Comparison of ENCODE assay signal across 11 cellular contexts in the genomic region with DNA sequence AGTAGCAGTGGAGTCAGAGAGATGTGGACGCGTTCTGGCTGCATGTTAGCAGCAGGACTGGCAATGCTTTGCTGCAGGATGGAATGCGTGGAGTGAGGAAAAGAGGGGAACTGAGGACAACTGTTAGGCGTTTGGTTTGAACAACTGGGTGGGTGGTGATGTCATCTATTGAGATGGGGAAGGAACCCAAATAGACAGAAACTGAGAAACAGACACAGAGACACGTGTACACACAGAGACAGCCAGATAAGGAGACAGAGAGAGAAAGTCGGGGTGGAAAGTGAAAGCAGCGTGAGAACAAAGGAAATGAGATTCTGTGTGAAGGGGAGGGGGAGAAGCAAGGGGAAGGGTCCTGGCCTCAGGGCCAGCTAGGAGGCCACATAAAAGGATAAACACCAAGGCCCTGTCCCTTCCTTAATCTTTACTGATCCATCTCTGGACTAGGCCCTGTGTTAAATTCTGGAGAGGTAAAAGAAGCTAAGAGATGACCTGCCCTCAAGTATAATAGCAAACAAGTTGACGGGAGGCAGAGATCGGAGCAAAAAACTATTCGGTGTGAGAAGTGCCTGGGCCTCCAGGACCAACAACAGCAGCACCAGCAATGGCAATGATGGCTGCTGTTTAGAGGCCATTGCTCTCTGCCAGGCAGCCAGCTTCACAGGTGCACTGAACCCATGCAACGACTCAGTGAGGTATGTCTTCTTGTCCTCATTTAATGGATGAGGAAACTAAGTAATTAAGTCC. TPM values are rescaled to one million over a fixed set of nuclear protein-coding genes. Genes with fewer than 3 reads are reported as not detected.
DNase-seq lines count a peak whose midpoint lies in the region; ATAC-seq, FAIRE-seq and TF ChIP-seq lines count a peak whose summit lies in the region.
"Had no signal": no experiment of that assay in that cellular context is flagged by ENCODE, and none has a peak within 500 bp of the region (broad histone marks: within the 10 kb centered on the region; RNA-seq: fewer than 3 reads in every experiment).

No MANE protein-coding gene starts in this region.

- H4K20me1 ChIP-seq in K562 (replicated peaks; ENCODE audit: control insufficient read depth, insufficient read depth, low read length) = peaks cover 4% of the 10 kb centered on the region; the same call in 1 of the 2 replicates

- H3K4me1 ChIP-seq in K562 (replicated peaks in 1 of 2; ENCODE audit: control insufficient read depth in 2 of 2, insufficient read depth in 2 of 2, low read length in 2 of 2) = no peaks in the 10 kb centered on the region
- H3K4me1 ChIP-seq: uterus had no signal

- H3K36me3 Mint-ChIP-seq in activated T-cell treated with anti-CD3 and anti-CD28 coated beads, Interleukin-2, amount 50 U/mL, for 4 hours (ENCODE audit: insufficient read depth) = no peaks in the 10 kb centered on the region
- H3K36me3 Mint-ChIP-seq in stimulated activated effector memory CD8-positive, alpha-beta T cell treated with anti-CD3 and anti-CD28 coated beads, Interleukin-12 subunit alpha, Interleukin-12 subunit beta, amount 100 ng/mL, for 72 hours = no peaks in the 10 kb centered on the region
- H3K36me3 Mint-ChIP-seq in mesothelial cell of epicardium = no peaks in the 10 kb centered on the region

- H3K27me3 Mint-ChIP-seq in activated T-cell treated with anti-CD3 and anti-CD28 coated beads, Interleukin-2, amount 50 U/mL, for 4 hours (ENCODE audit: low read depth) = peaks cover 2% of the 10 kb centered on the region
- peaks cover 62% of the 10 kb centered on the region for H3K27me3 Mint-ChIP-seq in mesothelial cell of epicardium (ENCODE audit: low read depth)

- peak overlapping the region; percentile 54 for H3K4me3 Mint-ChIP-seq in activated T-cell treated with anti-CD3 and anti-CD28 coated beads, Interleukin-2, amount 50 U/mL, for 4 hours
- H3K4me3 Mint-ChIP-seq in stimulated activated effector memory CD8-positive, alpha-beta T cell treated with anti-CD3 and anti-CD28 coated beads, Interleukin-12 subunit alpha, Interleukin-12 subunit beta, amount 100 ng/mL, for 72 hours = peak overlapping the region; percentile 34
- H3K4me3 Mint-ChIP-seq in mesothelial cell of epicardium = no peak overlapping the region

- TF ChIP-seq POLR2A in K562 (conservative IDR thresholded peaks at IDR 0.05) = no peak

- peak; percentile 76 to 83 for ATAC-seq in activated T-cell treated with anti-CD3 and anti-CD28 coated beads, Interleukin-2, amount 50 U/mL, for 4 hours
- ATAC-seq in HG03280 (IDR thresholded peaks at IDR 0.05; ENCODE audit: unreplicated experiment) (peak; percentile 68), K562 (no peak), HG03520 (IDR thresholded peaks at IDR 0.05; ENCODE audit: unreplicated experiment) (no peak)
- ATAC-seq in stimulated activated effector memory CD8-positive, alpha-beta T cell treated with anti-CD3 and anti-CD28 coated beads, Interleukin-12 subunit alpha, Interleukin-12 subunit beta, amount 100 ng/mL, for 72 hours = peak; percentile 63
- ATAC-seq: gastroesophageal sphincter had no signal

- no peak overlapping the region for H3K9ac ChIP-seq in K562 (ENCODE audit: insufficient read depth in 1 of 2, low read depth in 2 of 2, low read length in 2 of 2)

- in situ Hi-C loops in K562 (cut with MboI) (no loop called here), G401 (cut with HindIII; ENCODE audit: low sequenced_read_pairs) (no loop called here)

- intact Hi-C loops in K562 (cut with micrococcal nuclease) = no loop called here

- no peak overlapping the region for H2AFZ ChIP-seq in K562 (ENCODE audit: low read depth, low read length)

- 3% methylated on average over 11 of the region's 11 CpGs for WGBS in K562 (ENCODE audit: insufficient coverage, low coverage, missing lambda C conversion rate)

- H3K4me1 Mint-ChIP-seq in activated T-cell treated with anti-CD3 and anti-CD28 coated beads, Interleukin-2, amount 50 U/mL, for 4 hours (ENCODE audit: low read depth) = peaks cover 33% of the 10 kb centered on the region
- H3K4me1 Mint-ChIP-seq in stimulated activated effector memory CD8-positive, alpha-beta T cell treated with anti-CD3 and anti-CD28 coated beads, Interleukin-12 subunit alpha, Interleukin-12 subunit beta, amount 100 ng/mL, for 72 hours = peaks cover 30% of the 10 kb centered on the region
- H3K4me1 Mint-ChIP-seq in mesothelial cell of epicardium = peaks cover 17% of the 10 kb centered on the region

- CTCF ChIA-PET in K562 (lab: Yijun Ruan, JAX; ENCODE audit: low intra/inter-chr PET ratio) = no interaction called here

- no peak for DNase-seq in activated T-cell treated with anti-CD3 and anti-CD28 coated beads, Interleukin-2, amount 50 U/mL, for 4 hours
- DNase-seq in activated T-cell treated with anti-CD3 and anti-CD28 coated beads for 4 hours (no peak), K562 (ENCODE audit: extremely low read depth in 1 of 4, low spot score in 3 of 4) (no peak), G401 (ENCODE audit: low spot score) (no peak), mesothelial cell of epicardium (ENCODE audit: low spot score in 2 of 2, unreplicated experiment in 2 of 2) (no peak)
- DNase-seq in stimulated activated effector memory CD8-positive, alpha-beta T cell treated with anti-CD3 and anti-CD28 coated beads, Interleukin-12 subunit alpha, Interleukin-12 subunit beta, amount 100 ng/mL, for 72 hours (ENCODE audit: low spot score in 2 of 2) = peak in 1 of 2 donors; percentile 52
- DNase-seq: NCI-H69, uterus had no signal

- no TSS peak for BruUV-seq in K562 (replicated peaks; lab: Mats Ljungman, UMichigan)

- no peak overlapping the region for H3K4me2 ChIP-seq in K562 (ENCODE audit: insufficient read depth, low read length)

- no peak for TF ChIP-seq EP300 in K562 (IDR thresholded peaks at IDR 0.05; ENCODE audit: low read length)

- POLR2A ChIA-PET in K562 (lab: Yijun Ruan, JAX) = interaction anchor here (1.8 kb wide), 1 partner anchor 11 kb away, joined by 5 read pairs; no protein-coding TSS in a partner anchor

- H3K9me3 ChIP-seq in K562 (replicated peaks; ENCODE audit: control insufficient read depth, insufficient read depth, low read depth, low read length) = no peaks in the 10 kb centered on the region
- H3K9me3 ChIP-seq: gastroesophageal sphincter, uterus had no signal

- TF ChIP-seq CTCF in K562 (IDR thresholded peaks at IDR 0.05 in 2 of 3, conservative IDR thresholded peaks at IDR 0.05 in 1 of 3; ENCODE audit: insufficient read depth in 2 of 3, low read depth in 1 of 3, low read length in 3 of 3) (no peak), mesothelial cell of epicardium (IDR thresholded peaks at IDR 0.05; ENCODE audit: unreplicated experiment) (no peak)

- H3K27ac Mint-ChIP-seq in stimulated activated effector memory CD8-positive, alpha-beta T cell treated with anti-CD3 and anti-CD28 coated beads, Interleukin-12 subunit alpha, Interleukin-12 subunit beta, amount 100 ng/mL, for 72 hours = no peak overlapping the region
- no peak overlapping the region for H3K27ac Mint-ChIP-seq in mesothelial cell of epicardium

- no peaks in the 10 kb centered on the region for H3K9me3 Mint-ChIP-seq in activated T-cell treated with anti-CD3 and anti-CD28 coated beads, Interleukin-2, amount 50 U/mL, for 4 hours
- no peaks in the 10 kb centered on the region for H3K9me3 Mint-ChIP-seq in stimulated activated effector memory CD8-positive, alpha-beta T cell treated with anti-CD3 and anti-CD28 coated beads, Interleukin-12 subunit alpha, Interleukin-12 subunit beta, amount 100 ng/mL, for 72 hours
- H3K9me3 Mint-ChIP-seq in mesothelial cell of epicardium = no peaks in the 10 kb centered on the region

- H3K9me1 ChIP-seq in K562 (ENCODE audit: control insufficient read depth, insufficient read depth, low read length) = no peaks in the 10 kb centered on the region

- no peak for FAIRE-seq in K562 (lab: Jason Lieb, UNC)

- no peak overlapping the region for H3K27ac ChIP-seq in K562 (ENCODE audit: extremely low read depth, low read depth, low read length)
- H3K27ac ChIP-seq: gastroesophageal sphincter, uterus had no signal

- TF ChIP-seq RAD21 in K562 (CRISPR knock-in tag; conservative IDR thresholded peaks at IDR 0.05 in 1 of 2, IDR thresholded peaks at IDR 0.05 in 1 of 2) = no peak

- no peaks in the 10 kb centered on the region for H3K36me3 ChIP-seq in K562 (ENCODE audit: control insufficient read depth, insufficient read depth, low read length)
- H3K36me3 ChIP-seq: gastroesophageal sphincter, uterus had no signal

- no peak overlapping the region for H3K4me3 ChIP-seq in K562
- H3K4me3 ChIP-seq: gastroesophageal sphincter, uterus had no signal

- H3K79me2 ChIP-seq in K562 (ENCODE audit: control insufficient read depth, insufficient read depth, low read length) = no peaks in the 10 kb centered on the region

- H3K27me3 ChIP-seq in K562 (ENCODE audit: control insufficient read depth in 2 of 2, insufficient read depth in 2 of 2, low read length in 2 of 2) = peaks cover 58 to 78% of the 10 kb centered on the region in 2 experiments
- H3K27me3 ChIP-seq: uterus had no signal

TF ChIP-seq in K562, 482 proteins besides CTCF, POLR2A, EP300 and RAD21 (continues in another document):
- no peak for TF ChIP-seq ELF2 (CRISPR knock-in tag; IDR thresholded peaks at IDR 0.05)
- TF ChIP-seq MAZ (CRISPR knock-in tag; conservative IDR thresholded peaks at IDR 0.05 in 1 of 2, IDR thresholded peaks at IDR 0.05 in 1 of 2) = no peak

RNA-seq across cellular contexts. Expression of a gene that starts 31.6 kb away (rescaled TPM):
- not detected for total RNA-seq in activated T-cell treated with anti-CD3 and anti-CD28 coated beads, Interleukin-2, amount 50 U/mL, for 4 hours
- not detected in 2 replicates for total RNA-seq in K562 (2011; cell fraction: chromatin; rRNA removed; ENCODE audit: low replicate concordance)
- total RNA-seq in K562 (2011; cell fraction: nucleolus; rRNA removed) = not detected in 2 replicates
- total RNA-seq in K562 (2011; cell fraction: nucleoplasm; rRNA removed) = not detected in 2 replicates
- total RNA-seq in K562 (2014; rRNA removed) = not detected in 2 replicates
- total RNA-seq in K562 (2014; rRNA removed; fragmentation: Illumina TruSeq; extraction: Trizol) = not detected in 2 replicates
- not detected in 2 replicates for total RNA-seq in K562 (2015; rRNA removed; fragmentation: Illumina TruSeq; extraction: Trizol)
- total RNA-seq in K562 (2021) = not detected in 2 replicates
- polyA plus RNA-seq in K562 (2011; rRNA removed) = not detected in 2 replicates
- polyA plus RNA-seq in K562 (2011; cell fraction: cytosol; rRNA removed) = not detected in 2 replicates
- polyA plus RNA-seq in K562 (2011; cell fraction: nucleus; rRNA removed) = not detected in 2 replicates
- not detected in 2 replicates for polyA plus RNA-seq in K562 (2012)
- polyA plus RNA-seq in K562 (2014; fragmentation: Illumina TruSeq; extraction: Trizol) = not detected in 2 replicates
- not detected for polyA plus RNA-seq in K562 (2014; fragmentation: Nextera tagmentation; extraction: Ambion mirVana)
- not detected in 2 replicates for polyA plus RNA-seq in K562 (2014; rRNA removed)
- polyA minus RNA-seq in K562 (2011; rRNA and poly(A)+ RNA removed) = not detected in 2 replicates
- polyA minus RNA-seq in K562 (2011; cell fraction: cytosol; rRNA and poly(A)+ RNA removed) = not detected in 2 replicates
- polyA minus RNA-seq in K562 (2011; cell fraction: nucleus; rRNA and poly(A)+ RNA removed) = not detected in 2 replicates
- not detected in 2 replicates for total RNA-seq in G401 (2014; rRNA removed; shearing (Covaris generic))
- 0.20 to 0.29 TPM (median 0.25 TPM) in 3 replicates for total RNA-seq in mesothelial cell of epicardium

Comparison
In these comparisons a context has a peak if more than half of its experiments do, and no peak if none do; other contexts are left out.
1. ATAC-seq: peak in activated T-cell treated with anti-CD3 and anti-CD28 coated beads, Interleukin-2, amount 50 U/mL, for 4 hours (2 of 2), HG03280 (single experiment) and stimulated activated effector memory CD8-positive, alpha-beta T cell treated with anti-CD3 and anti-CD28 coated beads, Interleukin-12 subunit alpha, Interleukin-12 subunit beta, amount 100 ng/mL, for 72 hours (single experiment); none in K562 (single experiment) and HG03520 (single experiment).